ENCODE assay signal across 1 cellular context in the genomic region with DNA sequence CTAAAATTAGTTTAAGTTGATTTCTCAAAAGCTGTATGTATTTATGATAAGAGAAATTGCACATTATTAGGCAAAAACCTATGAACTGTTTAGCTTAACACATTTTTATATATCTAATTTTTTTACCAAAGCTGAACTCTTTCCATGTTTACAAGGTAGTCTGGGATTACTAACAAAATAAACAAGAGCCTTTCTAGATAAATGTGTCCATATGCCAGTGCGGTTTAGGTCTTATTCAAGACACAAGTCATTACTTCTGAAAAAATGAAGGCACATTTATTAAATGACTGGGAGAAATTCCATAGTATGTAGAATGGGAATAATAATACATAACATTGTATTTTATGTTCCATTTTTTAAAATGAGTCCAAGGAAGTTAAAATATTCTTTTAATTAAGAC.
TF ChIP-seq lines count a peak whose summit lies in the region.

No MANE protein-coding gene starts in this region.

TF ChIP-seq in SK-N-SH treated with all-trans-retinoic acid at 6 μM for 48 hours, 23 proteins besides CTCF, POLR2A, EP300 and RAD21 (continued from another document):
- TF ChIP-seq, protein P1, sequence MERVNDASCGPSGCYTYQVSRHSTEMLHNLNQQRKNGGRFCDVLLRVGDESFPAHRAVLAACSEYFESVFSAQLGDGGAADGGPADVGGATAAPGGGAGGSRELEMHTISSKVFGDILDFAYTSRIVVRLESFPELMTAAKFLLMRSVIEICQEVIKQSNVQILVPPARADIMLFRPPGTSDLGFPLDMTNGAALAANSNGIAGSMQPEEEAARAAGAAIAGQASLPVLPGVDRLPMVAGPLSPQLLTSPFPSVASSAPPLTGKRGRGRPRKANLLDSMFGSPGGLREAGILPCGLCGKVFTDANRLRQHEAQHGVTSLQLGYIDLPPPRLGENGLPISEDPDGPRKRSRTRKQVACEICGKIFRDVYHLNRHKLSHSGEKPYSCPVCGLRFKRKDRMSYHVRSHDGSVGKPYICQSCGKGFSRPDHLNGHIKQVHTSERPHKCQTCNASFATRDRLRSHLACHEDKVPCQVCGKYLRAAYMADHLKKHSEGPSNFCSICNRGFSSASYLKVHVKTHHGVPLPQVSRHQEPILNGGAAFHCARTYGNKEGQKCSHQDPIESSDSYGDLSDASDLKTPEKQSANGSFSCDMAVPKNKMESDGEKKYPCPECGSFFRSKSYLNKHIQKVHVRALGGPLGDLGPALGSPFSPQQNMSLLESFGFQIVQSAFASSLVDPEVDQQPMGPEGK (CRISPR knock-in tag; IDR thresholded peaks at IDR 0.05; ENCODE audit: borderline replicate concordance): no peak
- TF ChIP-seq ZNF8 (CRISPR knock-in tag; IDR thresholded peaks at IDR 0.05) (no peak), ZFP3 (CRISPR knock-in tag; IDR thresholded peaks at IDR 0.05) (no peak), ZNF70 (CRISPR knock-in tag; IDR thresholded peaks at IDR 0.05) (no peak), ISL1 (CRISPR knock-in tag; IDR thresholded peaks at IDR 0.05) (no peak), CSDC2 (CRISPR knock-in tag; IDR thresholded peaks at IDR 0.05) (no peak), TCF4 (CRISPR knock-in tag; IDR thresholded peaks at IDR 0.05; ENCODE audit: borderline replicate concordance) (no peak), TOX (CRISPR knock-in tag; IDR thresholded peaks at IDR 0.05; ENCODE audit: borderline replicate concordance) (no peak), ARNTL (CRISPR knock-in tag; IDR thresholded peaks at IDR 0.05; ENCODE audit: borderline replicate concordance, low read depth) (no peak), PPARA (CRISPR knock-in tag; IDR thresholded peaks at IDR 0.05; ENCODE audit: borderline replicate concordance) (no peak), SNAI2 (CRISPR knock-in tag; IDR thresholded peaks at IDR 0.05) (no peak)
- TF ChIP-seq, protein P2, sequence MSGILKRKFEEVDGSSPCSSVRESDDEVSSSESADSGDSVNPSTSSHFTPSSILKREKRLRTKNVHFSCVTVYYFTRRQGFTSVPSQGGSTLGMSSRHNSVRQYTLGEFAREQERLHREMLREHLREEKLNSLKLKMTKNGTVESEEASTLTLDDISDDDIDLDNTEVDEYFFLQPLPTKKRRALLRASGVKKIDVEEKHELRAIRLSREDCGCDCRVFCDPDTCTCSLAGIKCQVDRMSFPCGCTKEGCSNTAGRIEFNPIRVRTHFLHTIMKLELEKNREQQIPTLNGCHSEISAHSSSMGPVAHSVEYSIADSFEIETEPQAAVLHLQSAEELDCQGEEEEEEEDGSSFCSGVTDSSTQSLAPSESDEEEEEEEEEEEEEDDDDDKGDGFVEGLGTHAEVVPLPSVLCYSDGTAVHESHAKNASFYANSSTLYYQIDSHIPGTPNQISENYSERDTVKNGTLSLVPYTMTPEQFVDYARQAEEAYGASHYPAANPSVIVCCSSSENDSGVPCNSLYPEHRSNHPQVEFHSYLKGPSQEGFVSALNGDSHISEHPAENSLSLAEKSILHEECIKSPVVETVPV (CRISPR knock-in tag; IDR thresholded peaks at IDR 0.05): no peak
- TF ChIP-seq, protein P3, sequence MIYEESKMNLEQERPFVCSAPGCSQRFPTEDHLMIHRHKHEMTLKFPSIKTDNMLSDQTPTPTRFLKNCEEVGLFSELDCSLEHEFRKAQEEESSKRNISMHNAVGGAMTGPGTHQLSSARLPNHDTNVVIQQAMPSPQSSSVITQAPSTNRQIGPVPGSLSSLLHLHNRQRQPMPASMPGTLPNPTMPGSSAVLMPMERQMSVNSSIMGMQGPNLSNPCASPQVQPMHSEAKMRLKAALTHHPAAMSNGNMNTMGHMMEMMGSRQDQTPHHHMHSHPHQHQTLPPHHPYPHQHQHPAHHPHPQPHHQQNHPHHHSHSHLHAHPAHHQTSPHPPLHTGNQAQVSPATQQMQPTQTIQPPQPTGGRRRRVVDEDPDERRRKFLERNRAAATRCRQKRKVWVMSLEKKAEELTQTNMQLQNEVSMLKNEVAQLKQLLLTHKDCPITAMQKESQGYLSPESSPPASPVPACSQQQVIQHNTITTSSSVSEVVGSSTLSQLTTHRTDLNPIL (CRISPR knock-in tag; IDR thresholded peaks at IDR 0.05; ENCODE audit: low read depth): no peak
